In genomic region chr1:42335050-42335808, GRCh38 we compare ENCODE assay signal across 8 cellular contexts. TPM values are rescaled to one million over a fixed set of nuclear protein-coding genes. Genes with fewer than 3 reads are reported as not detected.
DNase-seq lines count a peak whose midpoint lies in the region; ATAC-seq and TF ChIP-seq lines count a peak whose summit lies in the region.

Gene FOXJ3, minus strand, starts transcription at chr1:42335235. Its CDS starts 24,142 bp downstream, at chr1:42311093.

- H3K4me1 ChIP-seq in esophagus squamous epithelium: peaks cover 17 to 58% (median 17%) of the 10 kb centered on the region in 3 donors

- DNase-seq in DMS153 (lab: John Stamatoyannopoulos, UW) (peak; percentile 98), KBM-7 (peak; percentile 89), esophagus squamous epithelium (lab: John Stamatoyannopoulos, UW) (peak; percentile 31), myocyte (ENCODE audit: low read depth) (peak; percentile 97)
- peak; percentile 95 to 96 for DNase-seq in activated T-cell treated with anti-CD3 and anti-CD28 coated beads, Interleukin-2, amount 50 U/mL, for 48 hours
- DNase-seq in stimulated activated CD8-positive, alpha-beta memory T cell treated with anti-CD3 and anti-CD28 coated beads, Interleukin-7, amount 100 ng/mL, for 4 hours (ENCODE audit: low read depth in 2 of 2): peak; percentile 79 to 92

- no peaks in the 10 kb centered on the region for H3K36me3 ChIP-seq in esophagus squamous epithelium

- WGBS in esophagus squamous epithelium, 2 donors: 0% methylated on average over 1 to 2 of the region's 79 CpGs

- H3K27me3 ChIP-seq in esophagus squamous epithelium: no peaks in the 10 kb centered on the region

- peak within 1 kb of the TSS; percentile 94 to 97 (median 96) for H3K27ac ChIP-seq in esophagus squamous epithelium

- TF ChIP-seq POLR2A in esophagus squamous epithelium (IDR thresholded peaks at IDR 0.05): peak in 2 of 4 donors; percentile 60 to 72

- in situ Hi-C loops in KBM-7 (cut with MboI; ENCODE audit: low pct_unique_long_range_greater_than_20kb, low sequenced_read_pairs): loop anchor here (25.0 kb wide), 1 partner anchor 402 kb away; the partner anchor contains the start of gene CLDN19

- peak in 2 of 6 experiments; percentile 28 to 29 for TF ChIP-seq CTCF in esophagus squamous epithelium (IDR thresholded peaks at IDR 0.05)

- intact Hi-C loops in esophagus squamous epithelium (cut with DNase I): loop anchor here (10.0 kb wide), 1 partner anchor 120 kb away; no protein-coding TSS in a partner anchor

- peak within 1 kb of the TSS; percentile 85 to 100 (median 95) for H3K4me3 ChIP-seq in esophagus squamous epithelium

- ATAC-seq in GM21619 (IDR thresholded peaks at IDR 0.05; ENCODE audit: unreplicated experiment): peak; percentile 69

- no peaks in the 10 kb centered on the region for H3K9me3 ChIP-seq in esophagus squamous epithelium

TF ChIP-seq in PFSK-1, 5 proteins besides CTCF, POLR2A, EP300 and RAD21:
- TF ChIP-seq REST (IDR thresholded peaks at IDR 0.05; ENCODE audit: insufficient read depth in 1 of 2, low read depth in 2 of 2, low read length in 2 of 2) (peak; percentile 45 to 57; a peak in 2 of 4 replicates), FOXP2 (optimal IDR thresholded peaks at IDR 0.05; ENCODE audit: borderline replicate concordance, extremely low read depth, extremely low read length, insufficient read depth) (peak; percentile 99), TAF1 (IDR thresholded peaks at IDR 0.05; ENCODE audit: borderline replicate concordance, insufficient read depth, low read length) (peak; percentile 99), SIN3A (IDR thresholded peaks at IDR 0.05; ENCODE audit: borderline replicate concordance, insufficient read depth, low read length) (0 out of 2 replicates have a peak, but pooled peaks have one; percentile 78), POLR2AphosphoS5 (IDR thresholded peaks at IDR 0.05; ENCODE audit: low read depth, low read length) (peak; percentile 96)

RNA-seq across cellular contexts. Expression of gene FOXJ3, which starts in this region (rescaled TPM):
- polyA plus RNA-seq in PFSK-1 (2012; ENCODE audit: insufficient read length, low read depth): 15.3 TPM
- total RNA-seq in esophagus squamous epithelium: 10 to 100 TPM; 18.7 to 36.6 (median 27.5) TPM
- total RNA-seq in myocyte: 45.1 and 47.4 TPM in 2 replicates
- polyA plus RNA-seq in myocyte (2012): 20.5 TPM

Comparison
In these comparisons a context has a peak if more than half of its experiments do, and no peak if none do; other contexts are left out.
1. Peak in every context shown above with its lines: DNase-seq, ATAC-seq, H3K4me3 ChIP-seq and H3K27ac ChIP-seq.
2. DNase-seq: peak in every context shown above with its lines; median percentile 98 in DMS153; 97 in myocyte; 96 in activated T-cell treated with anti-CD3 and anti-CD28 coated beads, Interleukin-2, amount 50 U/mL, for 48 hours; 89 in KBM-7; 86 in stimulated activated CD8-positive, alpha-beta memory T cell treated with anti-CD3 and anti-CD28 coated beads, Interleukin-7, amount 100 ng/mL, for 4 hours; 31 in esophagus squamous epithelium.